ENCODE assay signal across 26 cellular contexts in the genomic region with DNA sequence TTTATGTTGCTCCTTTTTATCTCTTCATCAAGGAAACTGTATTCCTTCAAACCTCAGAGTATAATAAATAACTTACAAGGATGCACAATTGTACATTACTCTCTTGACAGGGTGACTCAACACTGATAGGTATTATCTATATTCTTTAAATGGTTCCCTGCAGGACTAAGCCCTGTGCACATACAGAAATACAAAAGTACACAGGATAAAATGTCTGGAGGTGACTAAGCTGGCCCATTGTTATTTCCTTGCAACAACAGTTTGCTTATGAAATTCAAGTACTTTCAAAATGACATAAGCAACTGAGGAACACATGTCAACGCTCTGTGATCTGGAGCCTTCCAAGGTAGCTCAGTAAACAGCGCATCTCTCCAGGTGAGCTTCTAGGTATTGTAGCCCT.
DNase-seq lines count a peak whose midpoint lies in the region; ATAC-seq and TF ChIP-seq lines count a peak whose summit lies in the region.
"Had no signal": no experiment of that assay in that cellular context is flagged by ENCODE, and none has a peak within 500 bp of the region (broad histone marks: within the 10 kb centered on the region; RNA-seq: fewer than 3 reads in every experiment).

No MANE protein-coding gene starts in this region.

- H3K27me3 Mint-ChIP-seq in MCF 10A (ENCODE audit: insufficient read depth, unreplicated experiment) = no peaks in the 10 kb centered on the region
- H3K27me3 Mint-ChIP-seq: T-helper 17 cell had no signal

- H3K27me3 ChIP-seq in mammary epithelial cell (ENCODE audit: insufficient read depth, low read length) (no peaks in the 10 kb centered on the region), RWPE2 (ENCODE audit: insufficient read depth, poor library complexity, severe bottlenecking) (no peaks in the 10 kb centered on the region), foreskin keratinocyte (peaks cover 10% of the 10 kb centered on the region), tibial artery (no peaks in the 10 kb centered on the region), PC-9 (ENCODE audit: insufficient read depth, low read depth) (no peaks in the 10 kb centered on the region)
- H3K27me3 ChIP-seq: BLaER1 treated with 17β-estradiol and CSF1 and Interleukin-3, amounts not matched to agents 10 nM and 100 nM had no signal

- peaks cover 10% of the 10 kb centered on the region for H3K4me1 Mint-ChIP-seq in MCF 10A (ENCODE audit: insufficient read depth, unreplicated experiment)
- H3K4me1 Mint-ChIP-seq: IgD-negative memory B cell had no signal

- 88% methylated on average over 2 of the region's 2 CpGs for WGBS in mammary epithelial cell (ENCODE audit: low coverage, missing lambda C conversion rate)

- H3F3A ChIP-seq in PC-9 (ENCODE audit: insufficient read depth, low read depth) = no peaks in the 10 kb centered on the region

- no peaks in the 10 kb centered on the region for H4K20me1 ChIP-seq in mammary epithelial cell (ENCODE audit: insufficient read depth, low read length)
- H4K20me1 ChIP-seq in PC-9 (ENCODE audit: insufficient read depth) = no peaks in the 10 kb centered on the region
- H4K20me1 ChIP-seq: BLaER1 treated with 17β-estradiol and CSF1 and Interleukin-3, amounts not matched to agents 10 nM and 100 nM had no signal

- in situ Hi-C loops in mammary epithelial cell (cut with MboI; ENCODE audit: low sequenced_read_pairs in 2 of 2) = no loop called here

- no peaks in the 10 kb centered on the region for H3K9me3 ChIP-seq in mammary epithelial cell (replicated peaks; ENCODE audit: insufficient read depth, low read length)
- H3K9me3 ChIP-seq in RWPE2 (ENCODE audit: severe bottlenecking) = no peaks in the 10 kb centered on the region
- H3K9me3 ChIP-seq in tibial artery = no peaks in the 10 kb centered on the region
- no peaks in the 10 kb centered on the region for H3K9me3 ChIP-seq in PC-9 (ENCODE audit: insufficient read depth, low read depth)
- H3K9me3 ChIP-seq: SK-N-SH had no signal

- H3K36me3 Mint-ChIP-seq in MCF 10A (ENCODE audit: insufficient read depth, unreplicated experiment) = no peaks in the 10 kb centered on the region
- H3K36me3 Mint-ChIP-seq: IgD-negative memory B cell had no signal

- ATAC-seq in RWPE2 (ENCODE audit: low read depth) (peak; percentile 53), foreskin keratinocyte (peak; percentile 44)
- ATAC-seq: T-helper 17 cell had no signal

- CTCF ChIA-PET in MCF 10A (lab: Yijun Ruan, JAX) = no interaction called here
- CTCF ChIA-PET in mammary epithelial cell (lab: Charles Lee; ENCODE audit: low non-redundant PET) = no interaction called here
- CTCF ChIA-PET in PC-9 (lab: Charles Lee) = no interaction called here

- dilution Hi-C loops in mammary epithelial cell (cut with HindIII; ENCODE audit: low sequenced_read_pairs) = no loop called here

- H3K79me2 ChIP-seq in mammary epithelial cell (ENCODE audit: insufficient read depth, low read length) (no peaks in the 10 kb centered on the region), PC-9 (ENCODE audit: low read depth) (no peaks in the 10 kb centered on the region)

- no peak overlapping the region for H3K27ac Mint-ChIP-seq in MCF 10A (ENCODE audit: low read depth, unreplicated experiment)
- H3K27ac Mint-ChIP-seq: nephron, T-helper 17 cell had no signal

- no peaks in the 10 kb centered on the region for H3K36me3 ChIP-seq in mammary epithelial cell (ENCODE audit: insufficient read depth, low read length)
- H3K36me3 ChIP-seq in RWPE2 (ENCODE audit: low read depth) = no peaks in the 10 kb centered on the region
- no peaks in the 10 kb centered on the region for H3K36me3 ChIP-seq in tibial artery
- H3K36me3 ChIP-seq in PC-9 (ENCODE audit: low read depth) = no peaks in the 10 kb centered on the region
- H3K36me3 ChIP-seq: BLaER1 treated with 17β-estradiol and CSF1 and Interleukin-3, amounts not matched to agents 10 nM and 100 nM had no signal

- H3K4me2 ChIP-seq in mammary epithelial cell (ENCODE audit: insufficient read depth, low read depth, low read length) (no peak overlapping the region), PC-9 (no peak overlapping the region)
- H3K4me2 ChIP-seq: SK-N-SH, smooth muscle cell had no signal

- no peak for TF ChIP-seq CTCF in MCF 10A (IDR thresholded peaks at IDR 0.05; ENCODE audit: unreplicated experiment)
- no peak for TF ChIP-seq CTCF in mammary epithelial cell (conservative IDR thresholded peaks at IDR 0.05 in 1 of 2, IDR thresholded peaks at IDR 0.05 in 1 of 2; ENCODE audit: extremely low read depth in 1 of 2, insufficient read depth in 1 of 2, low read depth in 1 of 2, low read length in 2 of 2)
- TF ChIP-seq CTCF in RWPE2 (IDR thresholded peaks at IDR 0.05; ENCODE audit: poor library complexity, severe bottlenecking) = no peak
- TF ChIP-seq CTCF in foreskin keratinocyte (conservative IDR thresholded peaks at IDR 0.05) = no peak
- no peak for TF ChIP-seq CTCF in tibial artery (IDR thresholded peaks at IDR 0.05)
- no peak for TF ChIP-seq CTCF in PC-9 (conservative IDR thresholded peaks at IDR 0.05)

- peak; percentile 21 for DNase-seq in MCF 10A (ENCODE audit: unreplicated experiment)
- no peak for DNase-seq in mammary epithelial cell
- DNase-seq in RWPE2 (ENCODE audit: low spot score) = no peak
- DNase-seq in foreskin keratinocyte = peak in 1 of 2 donors; percentile 20
- no peak for DNase-seq in NCI-H1930 (lab: John Stamatoyannopoulos, UW)
- DNase-seq in tibial artery = no peak
- no peak for DNase-seq in PC-9
- DNase-seq: activated CD4-positive, alpha-beta T cell treated with anti-CD3 and anti-CD28 coated beads, Interleukin-2, amount 50 U/mL, for 1 hour; activated effector memory CD4-positive, alpha-beta T cell treated with anti-CD3 and anti-CD28 coated beads, Interleukin-2, amount 50 U/mL, for 16 hours; central memory CD4-positive, alpha-beta T cell; COR-L47; DND-41; H7; NCI-H1105 treated with DMSO at 0.1 percent for 48 hours; NCI-H2029 treated with DMSO at 0.1 percent for 48 hours; NCI-H226; NCI-H774; SK-N-SH; stimulated activated CD4-positive, alpha-beta T cell treated with anti-CD3 and anti-CD28 coated beads, Interleukin-1b, Interleukin-23, amount 100 ng/mL, for 48 hours; stimulated activated CD8-positive, alpha-beta memory T cell treated with anti-CD3 and anti-CD28 coated beads, Interleukin-4, amount 100 ng/mL, for 48 hours; T-helper 17 cell; trophoblast cell had no signal

- H3K4me1 ChIP-seq in mammary epithelial cell (ENCODE audit: insufficient read depth, low read length) (no peaks in the 10 kb centered on the region), RWPE2 (ENCODE audit: insufficient read depth, poor library complexity, severe bottlenecking) (no peaks in the 10 kb centered on the region), foreskin keratinocyte (no peaks in the 10 kb centered on the region), tibial artery (no peaks in the 10 kb centered on the region), PC-9 (replicated peaks; ENCODE audit: insufficient read depth) (no peaks in the 10 kb centered on the region)

- H3K9me3 Mint-ChIP-seq in MCF 10A (ENCODE audit: unreplicated experiment) = no peaks in the 10 kb centered on the region
- H3K9me3 Mint-ChIP-seq: IgD-negative memory B cell, nephron had no signal

- H3K9me2 ChIP-seq in PC-9 (ENCODE audit: insufficient read depth) = no peaks in the 10 kb centered on the region
- H3K9me2 ChIP-seq: SK-N-SH had no signal

- H3K4me3 Mint-ChIP-seq in MCF 10A (ENCODE audit: unreplicated experiment) = no peak overlapping the region
- H3K4me3 Mint-ChIP-seq: IgD-negative memory B cell, nephron, T-helper 17 cell had no signal

- H2AFZ ChIP-seq in mammary epithelial cell (ENCODE audit: low read depth, low read length) = no peak overlapping the region
- H2AFZ ChIP-seq in PC-9 = no peak overlapping the region

- H3K9ac ChIP-seq in mammary epithelial cell (ENCODE audit: insufficient read depth, low read length) = no peak overlapping the region
- H3K9ac ChIP-seq: BLaER1 treated with 17β-estradiol and CSF1 and Interleukin-3, amounts not matched to agents 10 nM and 100 nM; SK-N-SH had no signal

- H3K27ac ChIP-seq in mammary epithelial cell (ENCODE audit: insufficient read depth, low read depth, low read length) = no peak overlapping the region
- no peak overlapping the region for H3K27ac ChIP-seq in RWPE2 (ENCODE audit: poor library complexity, severe bottlenecking)
- H3K27ac ChIP-seq in foreskin keratinocyte = no peak overlapping the region
- H3K27ac ChIP-seq in tibial artery = no peak overlapping the region
- no peak overlapping the region for H3K27ac ChIP-seq in PC-9
- H3K27ac ChIP-seq: BLaER1 treated with 17β-estradiol and CSF1 and Interleukin-3, amounts not matched to agents 10 nM and 100 nM had no signal

- H3K4me3 ChIP-seq in mammary epithelial cell (replicated peaks in 1 of 3; ENCODE audit: insufficient read depth in 1 of 3, low read depth in 2 of 3, low read length in 3 of 3) (no peak overlapping the region), RWPE2 (ENCODE audit: severe bottlenecking) (no peak overlapping the region), tibial artery (no peak overlapping the region), PC-9 (no peak overlapping the region)
- H3K4me3 ChIP-seq: BLaER1 treated with 17β-estradiol and CSF1 and Interleukin-3, amounts not matched to agents 10 nM and 100 nM; smooth muscle cell had no signal

- intact Hi-C loops in MCF 10A (cut with micrococcal nuclease) (no loop called here), mammary epithelial cell (cut with micrococcal nuclease) (no loop called here), tibial artery (cut with DNase I; ENCODE audit: low total_unique reads) (no loop called here), PC-9 (cut with micrococcal nuclease; ENCODE audit: unreplicated experiment) (no loop called here)

- POLR2A ChIA-PET in MCF 10A (lab: Yijun Ruan, JAX) = interaction anchor here (0.7 to 1.3 kb wide), 2 partner anchors 9 to 28 kb away, joined by 3 to 4 read pairs; no protein-coding TSS in a partner anchor
- POLR2A ChIA-PET in PC-9 (lab: Charles Lee; ENCODE audit: unreplicated experiment) = no interaction called here

- BruUV-seq in MCF 10A (replicated peaks; lab: Mats Ljungman, UMichigan) (no TSS peak), mammary epithelial cell (replicated peaks; lab: Mats Ljungman, UMichigan) (no TSS peak), PC-9 (replicated peaks; lab: Mats Ljungman, UMichigan) (no TSS peak)
